Comparison of ENCODE assay signal across 28 cellular contexts in the genomic region with DNA sequence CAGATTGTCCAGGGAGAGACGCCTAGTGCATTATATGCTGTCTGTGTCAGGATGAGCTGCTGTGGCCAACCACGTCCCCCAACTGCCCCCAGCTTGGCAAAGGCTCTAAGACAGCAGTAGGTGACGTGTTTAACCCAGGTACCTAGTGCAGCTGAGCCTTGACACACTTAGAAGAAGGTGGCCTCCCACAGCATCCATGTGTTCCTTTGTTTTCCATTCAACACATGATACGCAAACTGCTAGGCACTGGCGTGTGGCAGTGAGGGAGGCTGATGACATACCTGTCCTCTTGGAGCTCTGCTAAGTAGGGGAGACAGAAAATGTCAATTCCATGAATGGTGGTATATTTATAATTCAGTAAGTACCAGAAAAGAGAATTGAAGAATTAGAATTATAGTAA.
"Had no signal": no experiment of that assay in that cellular context is flagged by ENCODE, and none has a peak within 500 bp of the region (broad histone marks: within the 10 kb centered on the region; RNA-seq: fewer than 3 reads in every experiment).

No MANE protein-coding gene starts in this region.

- ATAC-seq: activated CD8-positive, alpha-beta T cell treated with anti-CD3 and anti-CD28 coated beads for 36 hours; activated T-cell treated with anti-CD3 and anti-CD28 coated beads, Interleukin-2, amount 50 U/mL, for 72 hours; Panc1 had no signal

- H3K36me3 Mint-ChIP-seq: activated naive CD4-positive, alpha-beta T cell treated with anti-CD3 and anti-CD28 coated beads, Interleukin-2, amount 10 ng/mL, durations not matched to agents 7 days and 5 days had no signal

- H3K9me2 ChIP-seq: SK-N-SH had no signal

- DNase-seq: activated CD4-positive, alpha-beta T cell treated with anti-CD3 and anti-CD28 coated beads for 4 hours; activated CD8-positive, alpha-beta memory T cell treated with anti-CD3 and anti-CD28 coated beads, Interleukin-2, amount 50 U/mL, for 4 hours; activated CD8-positive, alpha-beta T cell treated with anti-CD3 and anti-CD28 coated beads for 36 hours; activated gamma-delta T cell treated with Interleukin-2 at 50 U/mL for 16 hours; activated naive CD4-positive, alpha-beta T cell treated with anti-CD3 and anti-CD28 coated beads, Interleukin-2, amount 10 ng/mL, durations not matched to agents 7 days and 5 days; activated naive CD8-positive, alpha-beta T cell treated with anti-CD3 and anti-CD28 coated beads for 36 hours; activated T-cell treated with anti-CD3 and anti-CD28 coated beads, Interleukin-2, amount 50 U/mL, for 72 hours; central memory CD4-positive, alpha-beta T cell; KG1; MV-4-11; NCI-H1092 treated with DMSO at 0.1 percent for 48 hours; NCI-H1417 treated with DMSO at 0.1 percent for 48 hours; NCI-H1694; NCI-H2029; NCI-H345; NCI-H510A; NCI-H526 treated with DMSO at 0.1 percent for 48 hours; NCI-H82; NK-92 treated with Interleukin-12 subunit alpha and Interleukin-12 subunit beta, amount 100 ng/mL, for 24 hours; OCI-M1; Right ventricle myocardium superior; RPMI8226; SJCRH30; SK-N-SH; T-helper 1 cell; WERI-Rb-1 had no signal

- H3K27ac Mint-ChIP-seq: activated CD8-positive, alpha-beta T cell treated with anti-CD3 and anti-CD28 coated beads for 36 hours; activated naive CD4-positive, alpha-beta T cell treated with anti-CD3 and anti-CD28 coated beads, Interleukin-2, amount 10 ng/mL, durations not matched to agents 7 days and 5 days; activated naive CD8-positive, alpha-beta T cell treated with anti-CD3 and anti-CD28 coated beads for 36 hours; activated T-cell treated with anti-CD3 and anti-CD28 coated beads, Interleukin-2, amount 50 U/mL, for 72 hours; activated T-helper 2 cell treated with anti-CD3 and anti-CD28 coated beads, Interferon-gamma antibody, Interleukin-2, Interleukin-4, amounts not matched to agents 10 μg/mL and 5 μg/mL and 100 μg/mL, durations not matched to agents 14 hours and 24 hours and 36 hours had no signal

- H3K27me3 Mint-ChIP-seq: activated CD8-positive, alpha-beta T cell treated with anti-CD3 and anti-CD28 coated beads for 36 hours; activated naive CD4-positive, alpha-beta T cell treated with anti-CD3 and anti-CD28 coated beads, Interleukin-2, amount 10 ng/mL, durations not matched to agents 7 days and 5 days; activated naive CD8-positive, alpha-beta T cell treated with anti-CD3 and anti-CD28 coated beads for 36 hours had no signal

- H3K4me3 Mint-ChIP-seq: activated CD8-positive, alpha-beta T cell treated with anti-CD3 and anti-CD28 coated beads for 36 hours; activated naive CD4-positive, alpha-beta T cell treated with anti-CD3 and anti-CD28 coated beads, Interleukin-2, amount 10 ng/mL, durations not matched to agents 7 days and 5 days; activated naive CD8-positive, alpha-beta T cell treated with anti-CD3 and anti-CD28 coated beads for 36 hours; activated T-cell treated with anti-CD3 and anti-CD28 coated beads, Interleukin-2, amount 50 U/mL, for 72 hours had no signal

- H3K9me3 Mint-ChIP-seq: activated CD8-positive, alpha-beta T cell treated with anti-CD3 and anti-CD28 coated beads for 36 hours; activated naive CD4-positive, alpha-beta T cell treated with anti-CD3 and anti-CD28 coated beads, Interleukin-2, amount 10 ng/mL, durations not matched to agents 7 days and 5 days; activated naive CD8-positive, alpha-beta T cell treated with anti-CD3 and anti-CD28 coated beads for 36 hours; activated T-cell treated with anti-CD3 and anti-CD28 coated beads, Interleukin-2, amount 50 U/mL, for 72 hours; activated T-helper 2 cell treated with anti-CD3 and anti-CD28 coated beads, Interferon-gamma antibody, Interleukin-2, Interleukin-4, amounts not matched to agents 10 μg/mL and 5 μg/mL and 100 μg/mL, durations not matched to agents 14 hours and 24 hours and 36 hours had no signal

- H3K36me3 ChIP-seq: SJCRH30, WERI-Rb-1 had no signal

- H3K4me1 Mint-ChIP-seq: activated naive CD4-positive, alpha-beta T cell treated with anti-CD3 and anti-CD28 coated beads, Interleukin-2, amount 10 ng/mL, durations not matched to agents 7 days and 5 days had no signal

- H3K27ac ChIP-seq: SJCRH30, WERI-Rb-1 had no signal

- H3K9me3 ChIP-seq: SJCRH30, SK-N-SH had no signal

- H3K27me3 ChIP-seq: SJCRH30 had no signal

- H3K4me3 ChIP-seq: SJCRH30 had no signal

- H3K9ac ChIP-seq: SK-N-SH had no signal
